Comparison of ENCODE assay signal across 8 cellular contexts in the genomic region with DNA sequence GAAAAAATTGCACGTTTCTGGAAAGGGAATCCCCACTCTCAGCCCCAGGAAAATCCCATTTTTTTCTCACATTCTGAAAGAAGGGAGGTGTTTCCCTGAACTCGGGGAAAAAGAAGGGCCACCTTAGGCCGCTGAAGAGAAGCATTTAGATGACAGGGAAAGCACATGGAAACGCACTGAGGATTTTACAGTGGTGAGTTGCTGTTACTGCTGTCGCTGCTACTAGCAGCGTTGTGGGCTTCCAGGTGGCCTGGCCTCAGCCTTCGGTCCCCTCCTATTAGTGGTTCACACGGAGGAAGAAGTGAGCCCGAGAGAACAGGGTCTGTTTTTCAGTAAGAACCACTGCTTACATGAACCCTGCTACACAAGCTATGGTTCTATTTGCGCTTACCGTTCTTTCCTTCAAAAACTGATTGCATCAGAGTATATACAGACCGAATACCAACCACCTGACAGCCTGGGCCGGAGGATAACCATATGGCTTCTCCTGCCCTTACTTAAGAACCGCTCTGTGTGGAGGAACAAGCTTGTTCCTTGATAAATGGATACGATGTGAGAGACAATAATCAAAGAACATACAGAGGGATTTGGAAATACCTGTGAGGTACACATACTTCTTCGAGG. TPM values are rescaled to one million over a fixed set of nuclear protein-coding genes. Genes with fewer than 3 reads are reported as not detected.
DNase-seq lines count a peak whose midpoint lies in the region; ATAC-seq, FAIRE-seq and TF ChIP-seq lines count a peak whose summit lies in the region.

No MANE protein-coding gene starts in this region.

- H3K4me2 ChIP-seq in mesendoderm (ENCODE audit: low read length) = peak overlapping the region; percentile 79

- H3K27ac ChIP-seq in CD8-positive, alpha-beta memory T cell (ENCODE audit: low read depth, low read length) = no peak overlapping the region
- H3K27ac ChIP-seq in mesendoderm (ENCODE audit: low read depth, low read length) (peak overlapping the region; percentile 35), uterus (peak overlapping the region; percentile 33 to 62)

- CTCF ChIA-PET in CD8-positive, alpha-beta memory T cell (lab: Charles Lee) = no interaction called here

- H2BK15ac ChIP-seq in mesendoderm (replicated peaks; ENCODE audit: low read depth) = no peak overlapping the region

- H3K27me3 Mint-ChIP-seq in CD8-positive, alpha-beta memory T cell = peaks cover 8 to 26% of the 10 kb centered on the region in 2 donors

- ATAC-seq in HG03108 (IDR thresholded peaks at IDR 0.05; ENCODE audit: unreplicated experiment) = no peak

- no peak overlapping the region for H2BK120ac ChIP-seq in mesendoderm (ENCODE audit: low read depth, low read length)

- peak overlapping the region; percentile 76 for H3K18ac ChIP-seq in mesendoderm (ENCODE audit: low read length)

- H3K27me3 ChIP-seq in CD8-positive, alpha-beta memory T cell (ENCODE audit: insufficient read depth, low read length, poor library complexity, severe bottlenecking) = no peaks in the 10 kb centered on the region
- H3K27me3 ChIP-seq in mesendoderm (ENCODE audit: insufficient read depth, low read length, poor library complexity) (no peaks in the 10 kb centered on the region), uterus (no peaks in the 10 kb centered on the region)

- H3K9ac ChIP-seq in mesendoderm (ENCODE audit: low read length) = peak overlapping the region; percentile 80

- peak; percentile 32 for TF ChIP-seq CTCF in choroid plexus epithelial cell (conservative IDR thresholded peaks at IDR 0.05; ENCODE audit: low read depth, low read length)
- TF ChIP-seq CTCF in uterus (IDR thresholded peaks at IDR 0.05) = peak in 1 of 4 experiments; percentile 6

- H3K9me3 ChIP-seq in CD8-positive, alpha-beta memory T cell (ENCODE audit: low read length) = no peaks in the 10 kb centered on the region
- no peaks in the 10 kb centered on the region for H3K9me3 ChIP-seq in uterus

- H3K4me1 Mint-ChIP-seq in CD8-positive, alpha-beta memory T cell = peaks cover 0 to 8% (median 6%) of the 10 kb centered on the region in 3 donors

- H3K4me3 ChIP-seq in CD8-positive, alpha-beta memory T cell (ENCODE audit: low read length) = no peak overlapping the region
- H3K4me3 ChIP-seq in choroid plexus epithelial cell (ENCODE audit: low read depth, low read length) = peak overlapping the region; percentile 79
- H3K4me3 ChIP-seq in mesendoderm (ENCODE audit: low read length) = peak overlapping the region; percentile 41
- peak overlapping the region; percentile 30 to 56 for H3K4me3 ChIP-seq in uterus

- intact Hi-C loops in uterus (cut with DNase I; ENCODE audit: low total_unique reads) (no loop called here), posterior vena cava (cut with DNase I) (no loop called here)

- H3K4me3 Mint-ChIP-seq in CD8-positive, alpha-beta memory T cell = peak overlapping the region in 4 of 7 donors; percentile 6 to 83 (median 30)

- POLR2A ChIA-PET in CD8-positive, alpha-beta memory T cell (lab: Charles Lee) = no interaction called here

- H3K79me1 ChIP-seq in mesendoderm (ENCODE audit: low read length) = peaks cover 6% of the 10 kb centered on the region

- H3K9me3 Mint-ChIP-seq in CD8-positive, alpha-beta memory T cell = peaks cover 0 to 4% (median 0%) of the 10 kb centered on the region in 5 donors

- WGBS in mesendoderm (ENCODE audit: extremely low coverage, insufficient coverage, low lambda C conversion rate) = no CpG with 5 or more reads among the region's 16 CpGs

- peaks cover 13% of the 10 kb centered on the region for H3K79me2 ChIP-seq in mesendoderm (ENCODE audit: control insufficient read depth, insufficient read depth, low read length)

- H4K8ac ChIP-seq in mesendoderm (ENCODE audit: low read depth, low read length) = no peak overlapping the region

- no peak overlapping the region for H2AK5ac ChIP-seq in mesendoderm (ENCODE audit: low read length)

- DNase-seq in CD8-positive, alpha-beta memory T cell = peak in 1 of 5 donors; percentile 42
- DNase-seq in HTR-8/SVneo (ENCODE audit: insufficient read length, low spot score) (peak; percentile 18), choroid plexus epithelial cell (ENCODE audit: low read depth) (no peak), mesendoderm (peak; percentile 93), uterus (peak in 1 of 2 donors; percentile 16), posterior vena cava (ENCODE audit: low spot score) (no peak), activated gamma-delta T cell treated with Interleukin-2 at 50 U/mL for 16 hours (no peak)

- no peaks in the 10 kb centered on the region for H3K36me3 ChIP-seq in CD8-positive, alpha-beta memory T cell (ENCODE audit: insufficient read depth, low read length)
- H3K36me3 ChIP-seq in mesendoderm (ENCODE audit: control insufficient read depth, insufficient read depth, low read length) (no peaks in the 10 kb centered on the region), uterus (no peaks in the 10 kb centered on the region)

- TF ChIP-seq POLR2A in uterus (IDR thresholded peaks at IDR 0.05) = no peak

- peak overlapping the region; percentile 68 for H3K23ac ChIP-seq in mesendoderm (ENCODE audit: low read length)

- peak overlapping the region; percentile 54 for H2BK5ac ChIP-seq in mesendoderm (ENCODE audit: low read length)

- peak overlapping the region; percentile 89 for H3K56ac ChIP-seq in mesendoderm (ENCODE audit: low read length)

- peaks cover 6% of the 10 kb centered on the region for H3K4me1 ChIP-seq in CD8-positive, alpha-beta memory T cell (ENCODE audit: insufficient read depth, low read length)
- peaks cover 4% of the 10 kb centered on the region for H3K4me1 ChIP-seq in mesendoderm (ENCODE audit: control insufficient read depth, low read depth, low read length)
- H3K4me1 ChIP-seq in uterus = peaks cover 0 to 9% of the 10 kb centered on the region in 2 donors

- no peak overlapping the region for H3K27ac Mint-ChIP-seq in CD8-positive, alpha-beta memory T cell

- H3K4ac ChIP-seq in mesendoderm (ENCODE audit: low read depth, low read length) = no peak overlapping the region

- H4K5ac ChIP-seq in mesendoderm (ENCODE audit: low read length) = peak overlapping the region; percentile 23

- FAIRE-seq in HTR-8/SVneo (lab: Jason Lieb, UNC) = no peak

- H3K36me3 Mint-ChIP-seq in CD8-positive, alpha-beta memory T cell = no peaks in the 10 kb centered on the region

RNA-seq across cellular contexts. Expression of gene KCNT2, which starts 1.0 kb away (rescaled TPM):
- not detected for total RNA-seq in CD8-positive, alpha-beta memory T cell
- polyA plus RNA-seq in CD8-positive, alpha-beta memory T cell = not detected
- polyA plus RNA-seq in mesendoderm (2013, experiment 1 of 2) = 1.9 TPM
- polyA plus RNA-seq in mesendoderm (2013, experiment 2 of 2) = 2.1 TPM
- 10 to 100 TPM in 1 of 4 donors, 1 to 10 TPM in 3; 2.3 to 20.5 (median 3.8) TPM for total RNA-seq in uterus
- 10 to 100 TPM in 1 of 2 donors, 1 to 10 TPM in 1; 7.5 to 13.3 TPM for total RNA-seq in posterior vena cava

RNA-seq across cellular contexts. Expression of gene CFH, which starts 42.6 kb away (rescaled TPM):
- total RNA-seq in CD8-positive, alpha-beta memory T cell = 1 to 10 TPM in 1 of 2 experiments, under 1 TPM in 1; 0.93 to 1.1 TPM
- 11.2 TPM for polyA plus RNA-seq in CD8-positive, alpha-beta memory T cell
- polyA plus RNA-seq in mesendoderm (2013, experiment 1 of 2) = 0.01 TPM
- not detected for polyA plus RNA-seq in mesendoderm (2013, experiment 2 of 2)
- total RNA-seq in uterus (10 to 100 TPM in 3 of 4 donors, 1 to 10 TPM in 1; 7.2 to 83.8 (median 24.4) TPM), posterior vena cava (100 to 1,000 TPM; 151 to 350 TPM)

Comparison
In these comparisons a context has a peak if more than half of its experiments do, and no peak if none do; other contexts are left out.
1. DNase-seq: peak in HTR-8/SVneo (single experiment) and mesendoderm (single experiment); none in choroid plexus epithelial cell (single experiment), posterior vena cava (single experiment) and activated gamma-delta T cell treated with Interleukin-2 at 50 U/mL for 16 hours (single experiment).